8 cellular contexts compared by ENCODE assay signal in genomic region chr14:21476526-21476924, GRCh38. TPM values are rescaled to one million over a fixed set of nuclear protein-coding genes. Genes with fewer than 3 reads are reported as not detected.
DNase-seq lines count a peak whose midpoint lies in the region; ATAC-seq, FAIRE-seq and TF ChIP-seq lines count a peak whose summit lies in the region.

No MANE protein-coding gene starts in this region.

- peak overlapping the region; percentile 98 to 100 (median 100) for H3K27ac Mint-ChIP-seq in immature natural killer cell

- DNase-seq in NCI-H1092 (lab: John Stamatoyannopoulos, UW) (peak; percentile 59), NCI-H1092 treated with DMSO at 0.1 percent for 48 hours (lab: John Stamatoyannopoulos, UW) (no peak), SJSA1 (ENCODE audit: low read depth in 1 of 2, low spot score in 2 of 2) (peak in 1 of 2 experiments; percentile 73), K562 (ENCODE audit: extremely low read depth in 1 of 4, low spot score in 3 of 4) (peak; percentile 75 to 81 (median 80)), immature natural killer cell (no peak)
- peak; percentile 88 for DNase-seq in stimulated activated CD4-positive, alpha-beta T cell treated with anti-CD3 and anti-CD28 coated beads, Interleukin-15, amount 100 ng/mL, for 24 hours

- TF ChIP-seq RAD21 in K562 (CRISPR knock-in tag; conservative IDR thresholded peaks at IDR 0.05 in 1 of 2, IDR thresholded peaks at IDR 0.05 in 1 of 2): no peak

- H3K36me3 Mint-ChIP-seq in immature natural killer cell: peaks cover 4 to 13% (median 8%) of the 10 kb centered on the region in 3 donors

- TF ChIP-seq EP300 in K562 (IDR thresholded peaks at IDR 0.05; ENCODE audit: low read length): no peak

- intact Hi-C loops in K562 (cut with micrococcal nuclease): loop anchor here (1.0 to 2.0 kb wide), 2 partner anchors 20 to 34 kb away; partner anchors contain the start of genes CHD8 and METTL3

- WGBS in K562 (ENCODE audit: insufficient coverage, low coverage, missing lambda C conversion rate): 0% methylated on average over 4 of the region's 27 CpGs

- H3K9me1 ChIP-seq in K562 (ENCODE audit: control insufficient read depth, insufficient read depth, low read length): no peaks in the 10 kb centered on the region

- H3K4me3 Mint-ChIP-seq in immature natural killer cell: peak overlapping the region; percentile 93 to 100 (median 100)

- no peaks in the 10 kb centered on the region for H4K20me1 ChIP-seq in K562 (replicated peaks; ENCODE audit: control insufficient read depth, insufficient read depth, low read length)

- no TSS peak for BruUV-seq in K562 (replicated peaks; lab: Mats Ljungman, UMichigan)

- H3K27me3 ChIP-seq in SJSA1 (replicated peaks): no peaks in the 10 kb centered on the region
- H3K27me3 ChIP-seq in K562 (ENCODE audit: control insufficient read depth in 2 of 2, insufficient read depth in 2 of 2, low read length in 2 of 2): no peaks in the 10 kb centered on the region

- H3K4me1 ChIP-seq in SJSA1 (replicated peaks) (peaks cover 7% of the 10 kb centered on the region; the same call in 1 of the 2 replicates), K562 (replicated peaks in 1 of 2; ENCODE audit: control insufficient read depth in 2 of 2, insufficient read depth in 2 of 2, low read length in 2 of 2) (peaks cover 0 to 4% of the 10 kb centered on the region in 2 experiments; a peak in 1 of 5 replicates)

- H3K9me3 Mint-ChIP-seq in immature natural killer cell: no peaks in the 10 kb centered on the region

- H3K4me1 Mint-ChIP-seq in immature natural killer cell: peaks cover 36 to 74% of the 10 kb centered on the region in 2 donors

- H3K79me2 ChIP-seq in K562 (ENCODE audit: control insufficient read depth, insufficient read depth, low read length): peaks cover 29% of the 10 kb centered on the region

- peaks cover 0 to 9% (median 5%) of the 10 kb centered on the region in 3 donors for H3K27me3 Mint-ChIP-seq in immature natural killer cell (ENCODE audit: low read depth in 3 of 3)

- H3K9me3 ChIP-seq in SJSA1 (replicated peaks): no peaks in the 10 kb centered on the region
- no peaks in the 10 kb centered on the region for H3K9me3 ChIP-seq in K562 (replicated peaks; ENCODE audit: control insufficient read depth, insufficient read depth, low read depth, low read length)

- in situ Hi-C loops in K562 (cut with MboI): no loop called here

- H3K36me3 ChIP-seq in SJSA1 (peaks cover 19% of the 10 kb centered on the region), K562 (ENCODE audit: control insufficient read depth, insufficient read depth, low read length) (peaks cover 17% of the 10 kb centered on the region; the same call in 2 of the 3 replicates)

- CTCF ChIA-PET in K562 (lab: Yijun Ruan, JAX; ENCODE audit: low intra/inter-chr PET ratio): interaction anchor here (1.3 kb wide), 1 partner anchor 81 kb away, joined by 5 read pairs; no protein-coding TSS in a partner anchor

- H3K9ac ChIP-seq in K562 (ENCODE audit: insufficient read depth in 1 of 2, low read depth in 2 of 2, low read length in 2 of 2): peak overlapping the region; percentile 73 to 83; a peak in 3 of 4 replicates

- H3K4me2 ChIP-seq in K562 (ENCODE audit: insufficient read depth, low read length): peak overlapping the region; percentile 85

- no peak overlapping the region for H3K27ac ChIP-seq in SJSA1
- H3K27ac ChIP-seq in K562 (ENCODE audit: extremely low read depth, low read depth, low read length): peak overlapping the region; percentile 60

- TF ChIP-seq POLR2A in K562 (conservative IDR thresholded peaks at IDR 0.05): no peak

- no peak for TF ChIP-seq CTCF in K562 (IDR thresholded peaks at IDR 0.05 in 2 of 3, conservative IDR thresholded peaks at IDR 0.05 in 1 of 3; ENCODE audit: insufficient read depth in 2 of 3, low read depth in 1 of 3, low read length in 3 of 3)

- FAIRE-seq in K562 (lab: Jason Lieb, UNC): no peak

- peak overlapping the region; percentile 64 for H3K4me3 ChIP-seq in SJSA1
- H3K4me3 ChIP-seq in K562: peak overlapping the region; percentile 74

- ATAC-seq in HG02885 (IDR thresholded peaks at IDR 0.05; ENCODE audit: poor library complexity, unreplicated experiment) (peak; percentile 40), K562 (peak; percentile 82), GM19467 (IDR thresholded peaks at IDR 0.05; ENCODE audit: unreplicated experiment) (no peak)

- peak overlapping the region; percentile 83 for H2AFZ ChIP-seq in K562 (ENCODE audit: low read depth, low read length)

- POLR2A ChIA-PET in K562 (lab: Yijun Ruan, JAX): interaction anchor here (0.6 to 1.8 kb wide), 4 partner anchors 12 to 325 kb away, joined by 3 to 7 read pairs (median 4); partner anchors contain the start of gene CHD8

RNA-seq across cellular contexts. Expression of gene RAB2B, which starts 0.2 kb away (rescaled TPM):
- 15.4 and 28.3 TPM in 2 replicates for total RNA-seq in SJSA1 (2014; rRNA removed; shearing (Covaris generic))
- 19.5 and 32.5 TPM in 2 replicates for total RNA-seq in K562 (2011; cell fraction: chromatin; rRNA removed; ENCODE audit: low replicate concordance)
- total RNA-seq in K562 (2011; cell fraction: nucleolus; rRNA removed): 14.9 and 15.2 TPM in 2 replicates
- total RNA-seq in K562 (2011; cell fraction: nucleoplasm; rRNA removed): 26.8 and 40.2 TPM in 2 replicates
- total RNA-seq in K562 (2014; rRNA removed) (5.5 and 8.3 TPM in 2 replicates), K562 (2014; rRNA removed; fragmentation: Illumina TruSeq; extraction: Trizol) (12.3 and 13.3 TPM in 2 replicates), K562 (2015; rRNA removed; fragmentation: Illumina TruSeq; extraction: Trizol) (9.1 and 9.5 TPM in 2 replicates), K562 (2021) (9.8 and 10.5 TPM in 2 replicates)
- polyA plus RNA-seq in K562 (2011; rRNA removed) (18.7 and 19.8 TPM in 2 replicates), K562 (2014; fragmentation: Illumina TruSeq; extraction: Trizol) (10.3 and 11.1 TPM in 2 replicates), K562 (2014; fragmentation: Nextera tagmentation; extraction: Ambion mirVana) (10 to 100 TPM in 1 of 2 experiments, 1 to 10 TPM in 1; 4.6 to 10.2 TPM), K562 (2014; rRNA removed) (8.8 and 11.0 TPM in 2 replicates), immature natural killer cell (10 to 100 TPM in 2 of 3 donors, 1 to 10 TPM in 1; 7.7 to 20.0 (median 18.5) TPM)
- polyA plus RNA-seq in K562 (2011; cell fraction: cytosol; rRNA removed): 7.8 and 16.5 TPM in 2 replicates
- 16.5 and 26.5 TPM in 2 replicates for polyA plus RNA-seq in K562 (2011; cell fraction: nucleus; rRNA removed)
- polyA plus RNA-seq in K562 (2012): 9.4 and 11.5 TPM in 2 replicates
- polyA minus RNA-seq in K562 (2011; rRNA and poly(A)+ RNA removed): 29.4 and 32.3 TPM in 2 replicates
- polyA minus RNA-seq in K562 (2011; cell fraction: cytosol; rRNA and poly(A)+ RNA removed): 5.9 and 7.5 TPM in 2 replicates
- 8.2 and 16.6 TPM in 2 replicates for polyA minus RNA-seq in K562 (2011; cell fraction: nucleus; rRNA and poly(A)+ RNA removed)

RNA-seq across cellular contexts. Expression of gene TOX4, which starts 0.5 kb away (rescaled TPM):
- total RNA-seq in SJSA1 (2014; rRNA removed; shearing (Covaris generic)): 18.1 and 23.2 TPM in 2 replicates
- 34.2 and 45.9 TPM in 2 replicates for total RNA-seq in K562 (2011; cell fraction: chromatin; rRNA removed; ENCODE audit: low replicate concordance)
- 28.7 and 29.0 TPM in 2 replicates for total RNA-seq in K562 (2011; cell fraction: nucleolus; rRNA removed)
- total RNA-seq in K562 (2011; cell fraction: nucleoplasm; rRNA removed): 28.7 and 30.4 TPM in 2 replicates
- total RNA-seq in K562 (2014; rRNA removed): 9.9 and 14.0 TPM in 2 replicates
- total RNA-seq in K562 (2014; rRNA removed; fragmentation: Illumina TruSeq; extraction: Trizol): 23.5 and 29.5 TPM in 2 replicates
- total RNA-seq in K562 (2015; rRNA removed; fragmentation: Illumina TruSeq; extraction: Trizol): 20.2 and 20.6 TPM in 2 replicates
- 44.0 and 47.5 TPM in 2 replicates for total RNA-seq in K562 (2021)
- 61.8 and 64.1 TPM in 2 replicates for polyA plus RNA-seq in K562 (2011; rRNA removed)
- 58.0 and 70.0 TPM in 2 replicates for polyA plus RNA-seq in K562 (2011; cell fraction: cytosol; rRNA removed)
- 55.1 and 55.6 TPM in 2 replicates for polyA plus RNA-seq in K562 (2011; cell fraction: nucleus; rRNA removed)
- 39.8 and 58.6 TPM in 2 replicates for polyA plus RNA-seq in K562 (2012)
- polyA plus RNA-seq in K562 (2014; fragmentation: Illumina TruSeq; extraction: Trizol): 46.4 and 61.6 TPM in 2 replicates
- polyA plus RNA-seq in K562 (2014; fragmentation: Nextera tagmentation; extraction: Ambion mirVana): 10 to 100 TPM; 41.0 to 76.5 TPM
- 33.8 and 34.1 TPM in 2 replicates for polyA plus RNA-seq in K562 (2014; rRNA removed)
- 45.4 and 52.8 TPM in 2 replicates for polyA minus RNA-seq in K562 (2011; rRNA and poly(A)+ RNA removed)
- 18.6 and 19.8 TPM in 2 replicates for polyA minus RNA-seq in K562 (2011; cell fraction: cytosol; rRNA and poly(A)+ RNA removed)
- polyA minus RNA-seq in K562 (2011; cell fraction: nucleus; rRNA and poly(A)+ RNA removed): 10.4 and 14.7 TPM in 2 replicates
- polyA plus RNA-seq in immature natural killer cell: 100 to 1,000 TPM in 1 of 3 donors, 10 to 100 TPM in 2; 81.4 to 101 (median 84.7) TPM

RNA-seq across cellular contexts. Expression of gene CHD8, which starts 20.6 kb away (rescaled TPM):
- 23.7 and 41.0 TPM in 2 replicates for total RNA-seq in SJSA1 (2014; rRNA removed; shearing (Covaris generic))
- total RNA-seq in K562 (2011; cell fraction: chromatin; rRNA removed; ENCODE audit: low replicate concordance): 106 and 148 TPM in 2 replicates
- 49.3 and 52.2 TPM in 2 replicates for total RNA-seq in K562 (2011; cell fraction: nucleolus; rRNA removed)
- total RNA-seq in K562 (2011; cell fraction: nucleoplasm; rRNA removed): 74.3 and 91.6 TPM in 2 replicates
- 34.0 and 37.3 TPM in 2 replicates for total RNA-seq in K562 (2014; rRNA removed)
- 32.8 TPM in 2 replicates for total RNA-seq in K562 (2014; rRNA removed; fragmentation: Illumina TruSeq; extraction: Trizol)
- total RNA-seq in K562 (2015; rRNA removed; fragmentation: Illumina TruSeq; extraction: Trizol): 33.1 and 33.6 TPM in 2 replicates
- 43.5 and 51.2 TPM in 2 replicates for total RNA-seq in K562 (2021)
- 11.1 and 15.3 TPM in 2 replicates for polyA plus RNA-seq in K562 (2011; rRNA removed)
- polyA plus RNA-seq in K562 (2011; cell fraction: cytosol; rRNA removed): 15.5 and 21.4 TPM in 2 replicates
- 56.0 and 87.4 TPM in 2 replicates for polyA plus RNA-seq in K562 (2011; cell fraction: nucleus; rRNA removed)
- 31.9 and 65.0 TPM in 2 replicates for polyA plus RNA-seq in K562 (2012)
- polyA plus RNA-seq in K562 (2014; fragmentation: Illumina TruSeq; extraction: Trizol): 34.5 and 36.9 TPM in 2 replicates
- 10 to 100 TPM; 11.8 to 16.8 TPM for polyA plus RNA-seq in K562 (2014; fragmentation: Nextera tagmentation; extraction: Ambion mirVana)
- polyA plus RNA-seq in K562 (2014; rRNA removed): 18.1 and 18.8 TPM in 2 replicates
- 30.5 and 38.1 TPM in 2 replicates for polyA minus RNA-seq in K562 (2011; rRNA and poly(A)+ RNA removed)
- 28.3 and 38.5 TPM in 2 replicates for polyA minus RNA-seq in K562 (2011; cell fraction: cytosol; rRNA and poly(A)+ RNA removed)
- 24.2 and 39.2 TPM in 2 replicates for polyA minus RNA-seq in K562 (2011; cell fraction: nucleus; rRNA and poly(A)+ RNA removed)
- 10 to 100 TPM; 14.5 to 62.6 (median 14.8) TPM for polyA plus RNA-seq in immature natural killer cell

RNA-seq across cellular contexts. Expression of gene METTL3, which starts 34.6 kb away (rescaled TPM):
- total RNA-seq in SJSA1 (2014; rRNA removed; shearing (Covaris generic)): 39.8 and 51.8 TPM in 2 replicates
- 295 and 322 TPM in 2 replicates for total RNA-seq in K562 (2011; cell fraction: chromatin; rRNA removed; ENCODE audit: low replicate concordance)
- 198 and 212 TPM in 2 replicates for total RNA-seq in K562 (2011; cell fraction: nucleolus; rRNA removed)
- total RNA-seq in K562 (2011; cell fraction: nucleoplasm; rRNA removed): 245 and 280 TPM in 2 replicates
- total RNA-seq in K562 (2014; rRNA removed) (47.8 and 61.1 TPM in 2 replicates), K562 (2014; rRNA removed; fragmentation: Illumina TruSeq; extraction: Trizol) (57.7 and 65.7 TPM in 2 replicates), K562 (2015; rRNA removed; fragmentation: Illumina TruSeq; extraction: Trizol) (54.7 and 60.2 TPM in 2 replicates), K562 (2021) (59.0 and 63.3 TPM in 2 replicates)
- polyA plus RNA-seq in K562 (2011; rRNA removed) (151 and 164 TPM in 2 replicates), K562 (2014; fragmentation: Illumina TruSeq; extraction: Trizol) (68.3 and 74.8 TPM in 2 replicates), K562 (2014; fragmentation: Nextera tagmentation; extraction: Ambion mirVana) (10 to 100 TPM; 42.1 to 66.8 TPM), K562 (2014; rRNA removed) (102 and 115 TPM in 2 replicates), immature natural killer cell (10 to 100 TPM; 10.0 to 21.6 (median 18.0) TPM)
- polyA plus RNA-seq in K562 (2011; cell fraction: cytosol; rRNA removed): 92.2 and 102 TPM in 2 replicates
- polyA plus RNA-seq in K562 (2011; cell fraction: nucleus; rRNA removed): 670 and 824 TPM in 2 replicates
- 55.0 and 67.4 TPM in 2 replicates for polyA plus RNA-seq in K562 (2012)
- 77.7 and 80.8 TPM in 2 replicates for polyA minus RNA-seq in K562 (2011; rRNA and poly(A)+ RNA removed)
- 30.7 and 37.8 TPM in 2 replicates for polyA minus RNA-seq in K562 (2011; cell fraction: cytosol; rRNA and poly(A)+ RNA removed)
- 88.6 and 132 TPM in 2 replicates for polyA minus RNA-seq in K562 (2011; cell fraction: nucleus; rRNA and poly(A)+ RNA removed)

RNA-seq across cellular contexts. Expression of gene SALL2, which starts 49.6 kb away (rescaled TPM):
- 0.09 and 0.21 TPM in 2 replicates for total RNA-seq in SJSA1 (2014; rRNA removed; shearing (Covaris generic))
- 8.5 and 20.3 TPM in 2 replicates for total RNA-seq in K562 (2011; cell fraction: chromatin; rRNA removed; ENCODE audit: low replicate concordance)
- 11.3 and 18.3 TPM in 2 replicates for total RNA-seq in K562 (2011; cell fraction: nucleolus; rRNA removed)
- total RNA-seq in K562 (2011; cell fraction: nucleoplasm; rRNA removed): 14.9 and 17.3 TPM in 2 replicates
- 10.0 and 12.1 TPM in 2 replicates for total RNA-seq in K562 (2014; rRNA removed)
- total RNA-seq in K562 (2014; rRNA removed; fragmentation: Illumina TruSeq; extraction: Trizol): 11.3 and 12.9 TPM in 2 replicates
- total RNA-seq in K562 (2015; rRNA removed; fragmentation: Illumina TruSeq; extraction: Trizol): 14.2 and 15.8 TPM in 2 replicates
- total RNA-seq in K562 (2021): 25.9 and 27.6 TPM in 2 replicates
- 10.0 and 17.5 TPM in 2 replicates for polyA plus RNA-seq in K562 (2011; rRNA removed)
- polyA plus RNA-seq in K562 (2011; cell fraction: cytosol; rRNA removed): 15.8 and 23.8 TPM in 2 replicates
- polyA plus RNA-seq in K562 (2011; cell fraction: nucleus; rRNA removed): 14.0 and 21.8 TPM in 2 replicates
- polyA plus RNA-seq in K562 (2012): 18.9 and 27.8 TPM in 2 replicates
- 30.4 and 35.8 TPM in 2 replicates for polyA plus RNA-seq in K562 (2014; fragmentation: Illumina TruSeq; extraction: Trizol)
- polyA plus RNA-seq in K562 (2014; fragmentation: Nextera tagmentation; extraction: Ambion mirVana): 1 to 10 TPM; 6.6 to 9.9 TPM
- polyA plus RNA-seq in K562 (2014; rRNA removed): 12.5 and 13.1 TPM in 2 replicates
- polyA minus RNA-seq in K562 (2011; rRNA and poly(A)+ RNA removed): 17.5 and 19.8 TPM in 2 replicates
- polyA minus RNA-seq in K562 (2011; cell fraction: cytosol; rRNA and poly(A)+ RNA removed): 17.4 and 26.1 TPM in 2 replicates
- 9.0 and 10.7 TPM in 2 replicates for polyA minus RNA-seq in K562 (2011; cell fraction: nucleus; rRNA and poly(A)+ RNA removed)
- 1 to 10 TPM in 2 of 3 donors, under 1 TPM in 1; 0.80 to 1.6 (median 1.2) TPM for polyA plus RNA-seq in immature natural killer cell

Comparison
In these comparisons a context has a peak if more than half of its experiments do, and no peak if none do; other contexts are left out.
1. DNase-seq: peak in NCI-H1092 (single experiment), K562 (4 of 4) and stimulated activated CD4-positive, alpha-beta T cell treated with anti-CD3 and anti-CD28 coated beads, Interleukin-15, amount 100 ng/mL, for 24 hours (single experiment); none in NCI-H1092 treated with DMSO at 0.1 percent for 48 hours (single experiment) and immature natural killer cell (0 of 3).